8 cellular contexts compared by ENCODE assay signal in the genomic region with DNA sequence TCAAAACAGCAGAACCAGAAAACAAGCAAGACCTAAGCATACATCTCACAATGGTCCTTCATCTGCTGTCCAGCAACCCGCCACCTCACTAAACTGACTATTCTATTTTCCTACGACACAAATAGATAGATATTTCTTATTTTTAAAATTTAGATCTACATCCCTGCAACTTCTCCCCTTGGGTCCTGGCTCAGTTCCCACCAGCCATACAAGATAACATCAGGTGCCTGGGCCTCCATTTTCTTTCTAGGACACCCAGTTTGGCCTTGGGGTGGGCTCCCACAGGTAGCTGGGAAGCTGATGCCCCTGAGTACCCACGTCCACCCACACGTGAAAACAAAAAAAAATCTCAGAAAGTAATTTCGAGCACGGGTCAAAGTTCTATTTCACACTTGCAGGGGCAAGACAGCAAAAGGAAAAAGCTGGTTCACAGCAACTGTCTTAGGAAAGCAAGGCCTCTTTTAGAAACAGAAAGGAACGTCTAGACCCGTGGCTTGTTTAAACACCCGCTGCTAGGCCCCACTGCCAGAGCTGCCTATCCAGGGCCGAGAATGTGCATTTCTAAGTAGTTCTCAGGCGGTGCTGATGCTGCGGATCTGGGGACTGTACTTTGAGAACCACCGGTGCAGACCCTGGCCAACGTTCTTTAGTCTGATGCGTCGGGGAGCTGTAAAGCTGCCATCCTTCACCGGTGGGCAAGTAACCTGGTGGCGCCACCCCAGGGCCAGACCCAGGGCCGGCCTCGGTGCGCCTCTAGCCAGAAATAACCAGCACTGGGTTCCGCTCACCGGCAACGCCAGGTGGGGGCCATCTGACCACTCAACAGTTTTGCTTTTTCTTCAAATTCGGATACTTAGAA. TPM values are rescaled to one million over a fixed set of nuclear protein-coding genes. Genes with fewer than 3 reads are reported as not detected.
A peak's percentile ranks its signal among the peaks of the same experiment; 100 is the strongest.
DNase-seq lines count a peak whose midpoint lies in the region; ATAC-seq, FAIRE-seq and TF ChIP-seq lines count a peak whose summit lies in the region.

No MANE protein-coding gene starts in this region.

- DNase-seq in DMS53 (lab: John Stamatoyannopoulos, UW) (peak; percentile 76), PC-9 (no peak), astrocyte (ENCODE audit: low read depth) (peak; percentile 27), iPS DF 6.9 (ENCODE audit: low read depth, low spot score) (peak; percentile 25), gastrocnemius medialis (peak; percentile 7 to 41), HK-2 (ENCODE audit: unreplicated experiment) (no peak)

- H3K4me1 Mint-ChIP-seq in astrocyte (ENCODE audit: low read depth, unreplicated experiment), result peaks cover 8% of the 10 kb centered on the region

- H3K9me3 Mint-ChIP-seq in astrocyte (ENCODE audit: unreplicated experiment), result peaks cover 4% of the 10 kb centered on the region

- WGBS in iPS DF 6.9 (ENCODE audit: insufficient coverage, insufficient read length), result no CpG with 5 or more reads among the region's 25 CpGs

- H3K27ac ChIP-seq in PC-9, result peak overlapping the region; percentile 70
- H3K27ac ChIP-seq in astrocyte (ENCODE audit: low read depth, low read length), result peak overlapping the region; percentile 76
- H3K27ac ChIP-seq in iPS DF 6.9 (ENCODE audit: low read length), result no peak overlapping the region
- H3K27ac ChIP-seq in gastrocnemius medialis, result peak overlapping the region; percentile 78 to 94 (median 86)

- H3K9me2 ChIP-seq in PC-9 (ENCODE audit: insufficient read depth), result no peaks in the 10 kb centered on the region

- no peaks in the 10 kb centered on the region for H3K27me3 Mint-ChIP-seq in astrocyte (ENCODE audit: low read depth, unreplicated experiment)

- H3K79me2 ChIP-seq in PC-9 (ENCODE audit: low read depth) (no peaks in the 10 kb centered on the region), astrocyte (ENCODE audit: insufficient read depth, low read length) (no peaks in the 10 kb centered on the region)

- peak overlapping the region; percentile 92 for H3K4me3 ChIP-seq in PC-9
- H3K4me3 ChIP-seq in astrocyte (ENCODE audit: insufficient read depth, low read depth, low read length), result peak overlapping the region; percentile 84
- H3K4me3 ChIP-seq in iPS DF 6.9 (ENCODE audit: low read length), result peak overlapping the region; percentile 67; the same call in 1 of the 2 replicates
- peak overlapping the region; percentile 70 to 81 (median 77) for H3K4me3 ChIP-seq in gastrocnemius medialis

- no peak for FAIRE-seq in astrocyte (lab: Jason Lieb, UNC)

- H3K27me3 ChIP-seq in PC-9 (ENCODE audit: insufficient read depth, low read depth), result no peaks in the 10 kb centered on the region
- no peaks in the 10 kb centered on the region for H3K27me3 ChIP-seq in astrocyte (ENCODE audit: insufficient read depth, low read length)
- no peaks in the 10 kb centered on the region for H3K27me3 ChIP-seq in iPS DF 6.9 (ENCODE audit: control insufficient read depth, insufficient read depth, low read length)
- peaks cover 0 to 3% (median 0%) of the 10 kb centered on the region in 3 donors for H3K27me3 ChIP-seq in gastrocnemius medialis

- CTCF ChIA-PET in PC-9 (lab: Charles Lee), result interaction anchor here (1.1 to 1.2 kb wide), 2 partner anchors 69 to 113 kb away, joined by 3 to 4 read pairs; no protein-coding TSS in a partner anchor

- in situ Hi-C loops in gastrocnemius medialis (cut with MboI; ENCODE audit: low sequenced_read_pairs in 4 of 4), result no loop called here

- peak overlapping the region; percentile 88 for H3K4me3 Mint-ChIP-seq in astrocyte (ENCODE audit: unreplicated experiment)

- H3K4me1 ChIP-seq in PC-9 (replicated peaks; ENCODE audit: insufficient read depth) (peaks cover 22% of the 10 kb centered on the region), astrocyte (ENCODE audit: insufficient read depth, low read length) (peaks cover 10% of the 10 kb centered on the region), iPS DF 6.9 (ENCODE audit: control insufficient read depth, insufficient read depth, low read length) (peaks cover 2% of the 10 kb centered on the region; the same call in 1 of the 2 replicates), gastrocnemius medialis (peaks cover 8 to 12% of the 10 kb centered on the region in 2 donors)

- H3K4me2 ChIP-seq in PC-9 (peak overlapping the region; percentile 99), astrocyte (ENCODE audit: low read length) (peak overlapping the region; percentile 91)

- ATAC-seq in GM19397 (IDR thresholded peaks at IDR 0.05; ENCODE audit: unreplicated experiment) (peak; percentile 60), HG03442 (IDR thresholded peaks at IDR 0.05; ENCODE audit: unreplicated experiment) (peak; percentile 50), gastrocnemius medialis (peak; percentile 53 to 70)

- peak; percentile 44; the same call in 1 of the 2 replicates for TF ChIP-seq CTCF in PC-9 (conservative IDR thresholded peaks at IDR 0.05)
- no peak for TF ChIP-seq CTCF in astrocyte (IDR thresholded peaks at IDR 0.05; ENCODE audit: insufficient read depth, low read depth, low read length)
- TF ChIP-seq CTCF in gastrocnemius medialis (IDR thresholded peaks at IDR 0.05 in 4 of 5, conservative IDR thresholded peaks at IDR 0.05 in 1 of 5), result peak in 1 of 5 experiments; percentile 12

- no peaks in the 10 kb centered on the region for H3K9me3 ChIP-seq in PC-9 (ENCODE audit: insufficient read depth, low read depth)
- no peaks in the 10 kb centered on the region for H3K9me3 ChIP-seq in astrocyte (ENCODE audit: insufficient read depth, low read depth, low read length)
- H3K9me3 ChIP-seq in iPS DF 6.9 (ENCODE audit: control insufficient read depth, insufficient read depth, low read length), result no peaks in the 10 kb centered on the region
- H3K9me3 ChIP-seq in gastrocnemius medialis, result no peaks in the 10 kb centered on the region

- peak overlapping the region; percentile 88 for H3K27ac Mint-ChIP-seq in astrocyte (ENCODE audit: unreplicated experiment)

- TF ChIP-seq POLR2A in gastrocnemius medialis (IDR thresholded peaks at IDR 0.05), result no peak

- H3F3A ChIP-seq in PC-9 (ENCODE audit: insufficient read depth, low read depth), result peaks cover 32% of the 10 kb centered on the region

- H4K20me1 ChIP-seq in PC-9 (ENCODE audit: insufficient read depth) (no peaks in the 10 kb centered on the region), astrocyte (ENCODE audit: insufficient read depth, low read length) (no peaks in the 10 kb centered on the region)

- H3K9ac ChIP-seq in astrocyte (ENCODE audit: low read length), result peak overlapping the region; percentile 88

- no peaks in the 10 kb centered on the region for H3K36me3 Mint-ChIP-seq in astrocyte (ENCODE audit: low read depth, unreplicated experiment)

- H3K36me3 ChIP-seq in PC-9 (ENCODE audit: low read depth) (no peaks in the 10 kb centered on the region), astrocyte (ENCODE audit: insufficient read depth, low read length) (no peaks in the 10 kb centered on the region), iPS DF 6.9 (ENCODE audit: control insufficient read depth, insufficient read depth, low read length) (no peaks in the 10 kb centered on the region), gastrocnemius medialis (no peaks in the 10 kb centered on the region)

- H2AFZ ChIP-seq in PC-9, result peak overlapping the region; percentile 98
- H2AFZ ChIP-seq in astrocyte (ENCODE audit: low read depth, low read length), result peak overlapping the region; percentile 87

- POLR2A ChIA-PET in PC-9 (lab: Charles Lee; ENCODE audit: unreplicated experiment), result interaction anchor here (0.6 kb wide), 2 partner anchors 200 to 1128 kb away, joined by 3 read pairs; no protein-coding TSS in a partner anchor

- no TSS peak for BruUV-seq in PC-9 (replicated peaks; lab: Mats Ljungman, UMichigan)

- intact Hi-C loops in PC-9 (cut with micrococcal nuclease; ENCODE audit: unreplicated experiment) (loop anchor here (1.0 to 5.0 kb wide), 3 partner anchors 48 to 111 kb away; partner anchors contain the start of genes GPR180 and TGDS), gastrocnemius medialis (cut with DNase I; ENCODE audit: low total_unique reads) (loop anchor here (2.0 to 10.0 kb wide), 2 partner anchors 48 to 114 kb away; partner anchors contain the start of gene TGDS)

RNA-seq across cellular contexts. Expression of gene TGDS, which starts 47.3 kb away (rescaled TPM):
- total RNA-seq in PC-9 (2021) (6.2 and 7.0 TPM in 2 replicates), astrocyte (11.5 and 11.7 TPM in 2 replicates), gastrocnemius medialis (1 to 10 TPM; 2.9 to 6.0 (median 4.0) TPM)

RNA-seq across cellular contexts. Expression of gene GPR180, which starts 53.0 kb away (rescaled TPM):
- total RNA-seq in PC-9 (2021), result 2.6 and 4.0 TPM in 2 replicates
- 10.0 and 10.5 TPM in 2 replicates for total RNA-seq in astrocyte
- 1 to 10 TPM; 3.2 to 4.8 (median 4.1) TPM for total RNA-seq in gastrocnemius medialis

Comparison
In these comparisons a context has a peak if more than half of its experiments do, and no peak if none do; other contexts are left out.
1. DNase-seq: peak in DMS53 (single experiment), astrocyte (single experiment), iPS DF 6.9 (single experiment) and gastrocnemius medialis (2 of 2); none in PC-9 (0 of 2) and HK-2 (single experiment).
2. Peak in every context shown above with its lines, with median percentiles within 50 percentile points of each other: ATAC-seq and H3K4me3 ChIP-seq.